ENCODE assay signal across 20 cellular contexts in genomic region chr5:100854594-100854993, GRCh38. TPM values are rescaled to one million over a fixed set of nuclear protein-coding genes. Genes with fewer than 3 reads are reported as not detected.
A peak's percentile ranks its signal among the peaks of the same experiment; 100 is the strongest.
DNase-seq lines count a peak whose midpoint lies in the region; ATAC-seq, FAIRE-seq and TF ChIP-seq lines count a peak whose summit lies in the region.
"Had no signal": no experiment of that assay in that cellular context is flagged by ENCODE, and none has a peak within 500 bp of the region (broad histone marks: within the 10 kb centered on the region; RNA-seq: fewer than 3 reads in every experiment).

No MANE protein-coding gene starts in this region.

- H3K4me3 ChIP-seq in BE2C (ENCODE audit: low read depth, low read length) (no peak overlapping the region), PC-9 (no peak overlapping the region), lower leg skin (ENCODE audit: low read depth, poor library complexity, severe bottlenecking) (no peak overlapping the region)

- CTCF ChIA-PET in T-cell (lab: Charles Lee), result no interaction called here
- CTCF ChIA-PET in PC-9 (lab: Charles Lee), result no interaction called here

- H3K9me3 Mint-ChIP-seq in CD14-positive monocyte (peaks cover 0 to under 1% (median 0%) of the 10 kb centered on the region in 7 donors), T-cell (no peaks in the 10 kb centered on the region), immature natural killer cell (no peaks in the 10 kb centered on the region)

- H3K9me3 ChIP-seq in BE2C (no peaks in the 10 kb centered on the region), PC-9 (ENCODE audit: insufficient read depth, low read depth) (no peaks in the 10 kb centered on the region)

- H3K4me1 ChIP-seq in BE2C (peaks cover 13% of the 10 kb centered on the region), PC-9 (replicated peaks; ENCODE audit: insufficient read depth) (no peaks in the 10 kb centered on the region)

- POLR2A ChIA-PET in T-cell (lab: Charles Lee), result no interaction called here
- POLR2A ChIA-PET in PC-9 (lab: Charles Lee; ENCODE audit: unreplicated experiment), result no interaction called here

- no TSS peak for BruUV-seq in PC-9 (replicated peaks; lab: Mats Ljungman, UMichigan)

- DNase-seq in BE2C, result peak; percentile 7
- DNase-seq in CD14-positive monocyte (ENCODE audit: low spot score), result no peak
- no peak for DNase-seq in T-cell
- no peak for DNase-seq in immature natural killer cell
- DNase-seq in HTR-8/SVneo (ENCODE audit: insufficient read length, low spot score), result no peak
- DNase-seq in PC-9, result no peak
- DNase-seq in lower leg skin (ENCODE audit: low spot score in 2 of 2), result no peak
- DNase-seq in SKM-1 treated with dmso at 0.1 percent for 144 hours (lab: John Stamatoyannopoulos, UW; ENCODE audit: unreplicated experiment), result no peak
- DNase-seq: activated CD8-positive, alpha-beta memory T cell treated with anti-CD3 and anti-CD28 coated beads, Interleukin-2, amount 50 U/mL, for 48 hours; amniotic stem cell; C1 segment of cervical spinal cord; DMS79 treated with DMSO at 0.1 percent for 48 hours; mesendoderm; NCI-H1436 treated with DMSO at 0.1 percent for 48 hours; SHP77 treated with DMSO at 0.1 percent for 48 hours; stimulated activated CD4-positive, alpha-beta T cell treated with anti-CD3 and anti-CD28 coated beads, Interleukin-4, amount 100 ng/mL, for 4 hours; trophoblast cell had no signal

- H3K79me2 ChIP-seq in PC-9 (ENCODE audit: low read depth), result no peaks in the 10 kb centered on the region

- H3K36me3 Mint-ChIP-seq in CD14-positive monocyte (peaks cover 24 to 36% of the 10 kb centered on the region in 2 donors), T-cell (peaks cover 30% of the 10 kb centered on the region), immature natural killer cell (peaks cover 5 to 21% (median 7%) of the 10 kb centered on the region in 3 donors)

- H3K4me1 Mint-ChIP-seq in CD14-positive monocyte, result peaks cover 42% of the 10 kb centered on the region
- peaks cover 48 to 55% (median 53%) of the 10 kb centered on the region in 3 donors for H3K4me1 Mint-ChIP-seq in T-cell
- peaks cover 42 to 62% of the 10 kb centered on the region in 2 donors for H3K4me1 Mint-ChIP-seq in immature natural killer cell

- H3F3A ChIP-seq in PC-9 (ENCODE audit: insufficient read depth, low read depth), result no peaks in the 10 kb centered on the region

- no peak overlapping the region for H3K27ac ChIP-seq in PC-9
- H3K27ac ChIP-seq: HL-60 had no signal

- no peaks in the 10 kb centered on the region for H3K36me3 ChIP-seq in BE2C
- H3K36me3 ChIP-seq in PC-9 (ENCODE audit: low read depth), result no peaks in the 10 kb centered on the region

- intact Hi-C loops in CD14-positive monocyte (cut with micrococcal nuclease) (no loop called here), PC-9 (cut with micrococcal nuclease; ENCODE audit: unreplicated experiment) (no loop called here), lower leg skin (cut with DNase I; ENCODE audit: low total_unique reads) (no loop called here)

- ATAC-seq in T-cell (replicated peaks in 1 of 4), result no peak

- FAIRE-seq in HTR-8/SVneo (lab: Jason Lieb, UNC), result no peak
- FAIRE-seq: frontal cortex, TTC549 had no signal

- no peak for TF ChIP-seq CTCF in BE2C (IDR thresholded peaks at IDR 0.05; ENCODE audit: low read depth, low read length)
- TF ChIP-seq CTCF in CD14-positive monocyte (IDR thresholded peaks at IDR 0.05), result no peak
- TF ChIP-seq CTCF in PC-9 (conservative IDR thresholded peaks at IDR 0.05), result no peak
- TF ChIP-seq CTCF in lower leg skin (IDR thresholded peaks at IDR 0.05), result no peak

- H3K4me3 Mint-ChIP-seq in CD14-positive monocyte (no peak overlapping the region), T-cell (no peak overlapping the region), immature natural killer cell (peak overlapping the region in 1 of 5 donors; percentile 10)

- H3K27ac Mint-ChIP-seq in CD14-positive monocyte, result peak overlapping the region; percentile 58 to 86 (median 79)
- H3K27ac Mint-ChIP-seq in T-cell, result peak overlapping the region; percentile 78 to 85
- H3K27ac Mint-ChIP-seq in immature natural killer cell, result peak overlapping the region; percentile 1 to 96 (median 68)

- H3K9me2 ChIP-seq in PC-9 (ENCODE audit: insufficient read depth), result no peaks in the 10 kb centered on the region; the same call in 1 of the 2 replicates

- H3K4me2 ChIP-seq in PC-9, result no peak overlapping the region

- TF ChIP-seq POLR2A in lower leg skin (IDR thresholded peaks at IDR 0.05), result no peak

- H2AFZ ChIP-seq in PC-9, result no peak overlapping the region

- H4K20me1 ChIP-seq in PC-9 (ENCODE audit: insufficient read depth), result no peaks in the 10 kb centered on the region

- H3K27me3 ChIP-seq in BE2C (no peaks in the 10 kb centered on the region), PC-9 (ENCODE audit: insufficient read depth, low read depth) (no peaks in the 10 kb centered on the region)

- no peaks in the 10 kb centered on the region for H3K27me3 Mint-ChIP-seq in CD14-positive monocyte (ENCODE audit: low read depth in 3 of 3)
- H3K27me3 Mint-ChIP-seq in T-cell, result no peaks in the 10 kb centered on the region
- no peaks in the 10 kb centered on the region for H3K27me3 Mint-ChIP-seq in immature natural killer cell (ENCODE audit: low read depth in 3 of 3)

RNA-seq across cellular contexts. Expression of gene ST8SIA4, which starts 48.5 kb away (rescaled TPM):
- polyA plus RNA-seq in BE2C (2012; ENCODE audit: insufficient read depth, insufficient read length, low read depth), result 0.52 TPM
- polyA plus RNA-seq in CD14-positive monocyte, result 10 to 100 TPM; 30.7 to 36.4 TPM
- total RNA-seq in T-cell, result 10 to 100 TPM; 27.0 to 36.9 (median 28.8) TPM
- polyA plus RNA-seq in immature natural killer cell, result 10 to 100 TPM; 15.7 to 19.9 (median 19.2) TPM
- total RNA-seq in PC-9 (2021), result 2.1 and 2.4 TPM in 2 replicates
- total RNA-seq in lower leg skin, result 1 to 10 TPM in 2 of 4 donors, under 1 TPM in 2; 0.68 to 1.3 (median 0.91) TPM
